ENCODE assay signal across 11 cellular contexts in genomic region chr3:152315623-152316022, GRCh38. TPM values are rescaled to one million over a fixed set of nuclear protein-coding genes. Genes with fewer than 3 reads are reported as not detected.
DNase-seq lines count a peak whose midpoint lies in the region; TF ChIP-seq lines count a peak whose summit lies in the region.
"Had no signal": no experiment of that assay in that cellular context is flagged by ENCODE, and none has a peak within 500 bp of the region (broad histone marks: within the 10 kb centered on the region; RNA-seq: fewer than 3 reads in every experiment).

No MANE protein-coding gene starts in this region.

- no peak overlapping the region for H3K9ac ChIP-seq in KMS-11
- peak overlapping the region; percentile 54 for H3K9ac ChIP-seq in adipocyte (ENCODE audit: low read length)
- H3K9ac ChIP-seq in skeletal muscle tissue (ENCODE audit: low read depth in 1 of 3, low read length in 3 of 3), result no peak overlapping the region
- H3K9ac ChIP-seq in smooth muscle cell (ENCODE audit: low read depth), result no peak overlapping the region

- peaks cover 100% of the 10 kb centered on the region for H3K79me2 ChIP-seq in KMS-11 (ENCODE audit: insufficient read depth, low read depth)
- peaks cover 83% of the 10 kb centered on the region for H3K79me2 ChIP-seq in smooth muscle cell (ENCODE audit: low read depth)

- H3K27ac ChIP-seq in KMS-11 (no peak overlapping the region), right atrium auricular region (peak overlapping the region; percentile 61 to 68), skeletal muscle tissue (ENCODE audit: low read depth, low read length) (peak overlapping the region; percentile 50), SJCRH30 (no peak overlapping the region), smooth muscle cell (ENCODE audit: low read depth) (no peak overlapping the region)

- H3F3A ChIP-seq in smooth muscle cell (ENCODE audit: low read depth), result no peaks in the 10 kb centered on the region

- H3K9me3 ChIP-seq in adipocyte (ENCODE audit: control insufficient read depth, low read length) (no peaks in the 10 kb centered on the region), right atrium auricular region (no peaks in the 10 kb centered on the region), skeletal muscle tissue (ENCODE audit: control insufficient read depth in 3 of 3, low read length in 3 of 3) (no peaks in the 10 kb centered on the region), SJCRH30 (replicated peaks) (no peaks in the 10 kb centered on the region), smooth muscle cell (replicated peaks; ENCODE audit: low read depth) (no peaks in the 10 kb centered on the region)

- no peak for TF ChIP-seq CTCF in KMS-11 (conservative IDR thresholded peaks at IDR 0.05; ENCODE audit: low read depth, low read length)
- no peak for TF ChIP-seq CTCF in right atrium auricular region (IDR thresholded peaks at IDR 0.05)
- TF ChIP-seq CTCF in smooth muscle cell (IDR thresholded peaks at IDR 0.05; ENCODE audit: borderline replicate concordance, insufficient read depth, poor library complexity, severe bottlenecking), result no peak

- H2AFZ ChIP-seq in KMS-11 (ENCODE audit: low read depth), result no peak overlapping the region
- no peak overlapping the region for H2AFZ ChIP-seq in smooth muscle cell (ENCODE audit: low read depth)

- 0 out of 2 replicates have a peak, but pooled peaks cover 5% of the 10 kb centered on the region for H3K36me3 ChIP-seq in KMS-11 (ENCODE audit: insufficient read depth)
- H3K36me3 ChIP-seq in adipocyte (ENCODE audit: control insufficient read depth, insufficient read depth, low read length, severe bottlenecking), result peaks cover 6% of the 10 kb centered on the region
- no peaks in the 10 kb centered on the region for H3K36me3 ChIP-seq in right atrium auricular region
- H3K36me3 ChIP-seq in skeletal muscle tissue (ENCODE audit: control insufficient read depth in 3 of 3, insufficient read depth in 3 of 3, low read length in 3 of 3), result peaks cover 0 to 2% (median 0%) of the 10 kb centered on the region in 3 donors
- 0 out of 2 replicates have a peak, but pooled peaks cover 5% of the 10 kb centered on the region for H3K36me3 ChIP-seq in SJCRH30
- H3K36me3 ChIP-seq in smooth muscle cell (ENCODE audit: low read depth), result no peaks in the 10 kb centered on the region

- H3K4me3 ChIP-seq in KMS-11 (IDR thresholded peaks at IDR 0.05; ENCODE audit: insufficient read depth, low read depth, low read length) (no peak overlapping the region), adipocyte (ENCODE audit: low read length) (peak overlapping the region; percentile 46), right atrium auricular region (no peak overlapping the region), skeletal muscle tissue (ENCODE audit: low read length in 3 of 3) (no peak overlapping the region), SJCRH30 (no peak overlapping the region), smooth muscle cell (no peak overlapping the region)

- DNase-seq in adipocyte (ENCODE audit: low read depth) (no peak), right atrium auricular region (ENCODE audit: low spot score) (no peak), SJCRH30 (no peak), ACHN (no peak), smooth muscle cell (lab: John Stamatoyannopoulos, UW; ENCODE audit: unreplicated experiment) (no peak)
- DNase-seq: activated effector memory CD4-positive, alpha-beta T cell treated with Interleukin-2 at 50 U/mL for 16 hours; DMS153; NCI-H345; T1000 had no signal

- H4K20me1 ChIP-seq in KMS-11 (ENCODE audit: insufficient read depth), result peaks cover 65% of the 10 kb centered on the region
- peaks cover 71% of the 10 kb centered on the region for H4K20me1 ChIP-seq in smooth muscle cell (ENCODE audit: low read depth)

- H3K4me2 ChIP-seq in KMS-11 (0 out of 2 replicates have a peak overlapping the region, but pooled peaks have one; percentile 17), smooth muscle cell (no peak overlapping the region)

- H3K27me3 ChIP-seq in KMS-11 (ENCODE audit: insufficient read depth, low read depth) (no peaks in the 10 kb centered on the region), adipocyte (replicated peaks; ENCODE audit: control insufficient read depth, insufficient read depth, low read length) (no peaks in the 10 kb centered on the region), right atrium auricular region (no peaks in the 10 kb centered on the region), skeletal muscle tissue (ENCODE audit: control insufficient read depth in 3 of 3, insufficient read depth in 3 of 3, low read length in 3 of 3) (no peaks in the 10 kb centered on the region), SJCRH30 (no peaks in the 10 kb centered on the region), smooth muscle cell (ENCODE audit: low read depth) (no peaks in the 10 kb centered on the region)

- in situ Hi-C loops in ACHN (cut with HindIII; ENCODE audit: low pct_ligation_motif_present, low pct_unique_long_range_greater_than_20kb, low sequenced_read_pairs), result no loop called here

- H3K4me1 ChIP-seq in KMS-11 (ENCODE audit: low read depth, poor library complexity, severe bottlenecking), result peaks cover 92% of the 10 kb centered on the region
- peaks cover 58% of the 10 kb centered on the region for H3K4me1 ChIP-seq in adipocyte (ENCODE audit: control insufficient read depth, insufficient read depth, low read length)
- peaks cover 0 to 68% of the 10 kb centered on the region in 2 donors for H3K4me1 ChIP-seq in right atrium auricular region
- H3K4me1 ChIP-seq in skeletal muscle tissue (ENCODE audit: control insufficient read depth in 3 of 3, insufficient read depth in 3 of 3, low read length in 3 of 3), result peaks cover 33 to 44% (median 38%) of the 10 kb centered on the region in 3 donors
- H3K4me1 ChIP-seq in SJCRH30, result no peaks in the 10 kb centered on the region
- peaks cover 7% of the 10 kb centered on the region for H3K4me1 ChIP-seq in smooth muscle cell (ENCODE audit: low read depth)

- 85% methylated on average over 6 of the region's 6 CpGs for WGBS in smooth muscle cell (ENCODE audit: low lambda C conversion rate)

RNA-seq across cellular contexts. Expression of gene MBNL1, which starts 46.9 kb away (rescaled TPM):
- 100 to 1,000 TPM; 199 to 327 TPM for total RNA-seq in right atrium auricular region
- 76.7 TPM for total RNA-seq in skeletal muscle tissue
- total RNA-seq in SJCRH30 (2014; rRNA removed; shearing (Covaris generic)), result 72.3 and 90.5 TPM in 2 replicates
- 126 and 128 TPM in 2 replicates for total RNA-seq in smooth muscle cell
- polyA plus RNA-seq in smooth muscle cell, result 19.5 and 22.0 TPM in 2 replicates

Comparison
In these comparisons a context has a peak if more than half of its experiments do, and no peak if none do; other contexts are left out.
1. H3K27ac ChIP-seq: peak in right atrium auricular region (2 of 2) and skeletal muscle tissue (single experiment); none in KMS-11 (single experiment), SJCRH30 (single experiment) and smooth muscle cell (single experiment).